8 cellular contexts compared by ENCODE assay signal in the genomic region with DNA sequence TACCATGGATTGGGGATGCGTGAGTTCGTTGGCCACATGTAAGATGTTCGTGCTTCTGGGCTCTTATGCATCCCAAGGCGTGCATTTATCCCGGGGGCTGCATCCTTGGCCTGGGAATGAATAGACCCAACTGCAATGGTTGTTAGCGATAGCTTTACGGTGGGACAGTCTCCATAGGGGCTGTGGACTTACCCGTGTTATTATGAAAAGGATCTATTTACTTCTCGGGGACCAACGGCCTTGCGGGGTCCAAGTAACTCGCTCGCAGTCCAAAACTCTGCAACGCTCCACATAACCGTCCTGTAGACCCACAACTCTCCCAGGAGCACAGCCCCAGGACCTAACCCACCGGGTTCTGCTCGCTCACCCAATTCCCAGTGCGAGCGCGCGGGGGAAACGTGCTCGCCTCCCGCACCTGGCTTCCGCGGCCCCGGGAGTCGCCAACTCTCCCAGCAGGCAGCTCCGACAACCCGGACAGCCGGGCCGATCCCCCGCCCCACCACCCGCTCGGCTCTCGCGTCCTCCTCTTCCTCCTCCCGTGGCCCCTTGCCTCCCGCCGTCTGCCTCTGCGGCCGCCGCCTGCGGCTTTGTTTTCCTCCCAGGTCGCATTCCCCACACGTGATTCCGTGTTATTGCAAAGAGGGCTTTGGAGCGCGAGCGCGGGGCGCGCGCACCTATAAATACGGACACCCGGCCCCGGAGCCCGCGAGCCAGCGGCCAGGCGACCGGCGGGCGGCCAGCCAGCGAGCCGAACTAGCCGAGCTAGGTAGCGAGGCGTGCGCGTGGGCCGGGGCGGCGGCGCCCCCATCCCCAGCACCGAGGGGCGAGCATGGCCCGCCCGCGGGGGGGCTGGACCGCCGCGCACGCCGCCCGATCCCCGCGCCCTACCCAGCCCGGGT. TPM values are rescaled to one million over a fixed set of nuclear protein-coding genes. Genes with fewer than 3 reads are reported as not detected.
A peak's percentile ranks its signal among the peaks of the same experiment; 100 is the strongest.
DNase-seq lines count a peak whose midpoint lies in the region; ATAC-seq and TF ChIP-seq lines count a peak whose summit lies in the region.

A gene with protein sequence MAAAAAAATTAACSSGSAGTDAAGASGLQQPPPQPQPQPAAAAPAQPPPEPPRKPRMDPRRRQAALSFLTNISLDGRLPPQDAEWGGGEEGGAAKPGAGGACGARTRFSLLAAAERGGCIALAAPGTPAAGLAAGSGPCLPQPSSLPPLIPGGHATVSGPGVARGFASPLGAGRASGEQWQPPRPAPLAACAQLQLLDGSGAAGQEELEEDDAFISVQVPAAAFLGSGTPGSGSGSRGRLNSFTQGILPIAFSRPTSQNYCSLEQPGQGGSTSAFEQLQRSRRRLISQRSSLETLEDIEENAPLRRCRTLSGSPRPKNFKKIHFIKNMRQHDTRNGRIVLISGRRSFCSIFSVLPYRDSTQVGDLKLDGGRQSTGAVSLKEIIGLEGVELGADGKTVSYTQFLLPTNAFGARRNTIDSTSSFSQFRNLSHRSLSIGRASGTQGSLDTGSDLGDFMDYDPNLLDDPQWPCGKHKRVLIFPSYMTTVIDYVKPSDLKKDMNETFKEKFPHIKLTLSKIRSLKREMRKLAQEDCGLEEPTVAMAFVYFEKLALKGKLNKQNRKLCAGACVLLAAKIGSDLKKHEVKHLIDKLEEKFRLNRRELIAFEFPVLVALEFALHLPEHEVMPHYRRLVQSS (plus strand): TSS at position 706 of the 899 bp plus-strand sequence. CDS start 278 bp downstream, outside the sequence.

- H3K9me2 ChIP-seq in PC-3 (replicated peaks; ENCODE audit: low read length), result no peaks in the 10 kb centered on the region

- H3K36me3 Mint-ChIP-seq in activated CD4-positive, alpha-beta T cell treated with anti-CD3 and anti-CD28 coated beads for 36 hours (ENCODE audit: low read depth), result no peaks in the 10 kb centered on the region

- H3F3A ChIP-seq in PC-3 (ENCODE audit: low read length, unreplicated experiment), result no peaks in the 10 kb centered on the region

- no peaks in the 10 kb centered on the region for H3K9me3 Mint-ChIP-seq in activated CD4-positive, alpha-beta T cell treated with anti-CD3 and anti-CD28 coated beads for 36 hours (ENCODE audit: low read depth)

- H3K27me3 ChIP-seq in PC-3 (ENCODE audit: low read length) (no peaks in the 10 kb centered on the region), right atrium auricular region (peaks cover 0 to 7% of the 10 kb centered on the region in 2 donors)

- peak within 1 kb of the TSS; percentile 55 for H3K27ac Mint-ChIP-seq in activated CD4-positive, alpha-beta T cell treated with anti-CD3 and anti-CD28 coated beads for 36 hours

- H3K4me2 ChIP-seq in PC-3 (ENCODE audit: low read length), result peak within 1 kb of the TSS; percentile 92

- H3K9ac ChIP-seq in PC-3 (ENCODE audit: low read length), result peak within 1 kb of the TSS; percentile 77

- H2AFZ ChIP-seq in PC-3 (ENCODE audit: low read length), result peak within 1 kb of the TSS; percentile 49

- peaks cover 20% of the 10 kb centered on the region; the same call in 1 of the 2 replicates for H4K20me1 ChIP-seq in PC-3 (ENCODE audit: low read length)

- H3K4me1 Mint-ChIP-seq in activated CD4-positive, alpha-beta T cell treated with anti-CD3 and anti-CD28 coated beads for 36 hours, result peaks cover 12% of the 10 kb centered on the region

- POLR2A ChIA-PET in activated CD4-positive, alpha-beta T cell treated with anti-CD3 and anti-CD28 coated beads for 36 hours (lab: Charles Lee), result no interaction called here
- POLR2A ChIA-PET in PC-3 (lab: Charles Lee; ENCODE audit: unreplicated experiment), result interaction anchor here (0.6 to 1.0 kb wide), 3 partner anchors 11 to 125 kb away, joined by 3 to 11 read pairs (median 4); no protein-coding TSS in a partner anchor

- TF ChIP-seq CTCF in PC-3 (conservative IDR thresholded peaks at IDR 0.05; ENCODE audit: low read depth, low read length) (no peak), right atrium auricular region (IDR thresholded peaks at IDR 0.05) (no peak)

- peak; percentile 4 for ATAC-seq in activated CD4-positive, alpha-beta T cell treated with anti-CD3 and anti-CD28 coated beads for 36 hours
- ATAC-seq in HG02981 (IDR thresholded peaks at IDR 0.05; ENCODE audit: unreplicated experiment) (peak; percentile 33), PC-3 (peak; percentile 23), GM21447 (IDR thresholded peaks at IDR 0.05; ENCODE audit: unreplicated experiment) (no peak)

- H3K4me3 ChIP-seq in PC-3 (ENCODE audit: low read length) (peak within 1 kb of the TSS; percentile 76), right atrium auricular region (peak within 1 kb of the TSS; percentile 49 to 63)

- peak; percentile 46 for DNase-seq in activated CD4-positive, alpha-beta T cell treated with anti-CD3 and anti-CD28 coated beads for 36 hours
- no peak for DNase-seq in activated CD4-positive, alpha-beta T cell treated with anti-CD3 and anti-CD28 coated beads for 1 hour
- peak; percentile 67 for DNase-seq in PC-3
- peak; percentile 25 for DNase-seq in amniotic epithelial cell (ENCODE audit: low read depth)
- DNase-seq in right atrium auricular region (ENCODE audit: low spot score), result peak; percentile 80
- peak; percentile 29 to 94 (median 60) for DNase-seq in posterior cingulate gyrus

- CTCF ChIA-PET in activated CD4-positive, alpha-beta T cell treated with anti-CD3 and anti-CD28 coated beads for 36 hours (lab: Charles Lee), result interaction anchor here (1.0 to 1.1 kb wide), 2 partner anchors 97 to 225 kb away, joined by 3 to 4 read pairs; no protein-coding TSS in a partner anchor
- CTCF ChIA-PET in PC-3 (lab: Charles Lee), result interaction anchor here (1.0 to 1.5 kb wide), 3 partner anchors 58 to 277 kb away, joined by 3 to 8 read pairs (median 3); no protein-coding TSS in a partner anchor

- peaks cover 37% of the 10 kb centered on the region for H3K79me2 ChIP-seq in PC-3 (ENCODE audit: low read length)

- H3K36me3 ChIP-seq in PC-3 (ENCODE audit: low read depth, low read length) (no peaks in the 10 kb centered on the region), right atrium auricular region (no peaks in the 10 kb centered on the region)

- peak within 1 kb of the TSS; percentile 90 for H3K27ac ChIP-seq in PC-3 (ENCODE audit: low read length)
- H3K27ac ChIP-seq in right atrium auricular region, result peak within 1 kb of the TSS; percentile 80 to 82

- intact Hi-C loops in activated CD4-positive, alpha-beta T cell treated with anti-CD3 and anti-CD28 coated beads for 36 hours (cut with DNase I, micrococcal nuclease), result loop anchor here (2.0 to 10.0 kb wide), 6 partner anchors 96 to 452 kb away; a partner anchor contains a TSS
- intact Hi-C loops in PC-3 (cut with micrococcal nuclease), result loop anchor here (2.0 to 5.0 kb wide), 5 partner anchors 20 to 367 kb away; a partner anchor contains a TSS
- intact Hi-C loops in posterior cingulate gyrus (cut with DNase I), result loop anchor here (10.0 kb wide), 1 partner anchor 370 kb away; a partner anchor contains a TSS

- TSS peak; percentile 59 for BruUV-seq in PC-3 (replicated peaks; lab: Mats Ljungman, UMichigan)

- H3K9me3 ChIP-seq in PC-3 (ENCODE audit: low read length) (no peaks in the 10 kb centered on the region), right atrium auricular region (no peaks in the 10 kb centered on the region)

- peaks cover 26% of the 10 kb centered on the region for H3K27me3 Mint-ChIP-seq in activated CD4-positive, alpha-beta T cell treated with anti-CD3 and anti-CD28 coated beads for 36 hours

- H3K4me1 ChIP-seq in PC-3 (ENCODE audit: insufficient read depth, low read length) (peaks cover 37% of the 10 kb centered on the region), right atrium auricular region (peaks cover 0 to 34% of the 10 kb centered on the region in 2 donors)

- H3K4me3 Mint-ChIP-seq in activated CD4-positive, alpha-beta T cell treated with anti-CD3 and anti-CD28 coated beads for 36 hours, result peak within 1 kb of the TSS; percentile 71

RNA-seq across cellular contexts. Expression of the gene that starts here (rescaled TPM):
- total RNA-seq in activated CD4-positive, alpha-beta T cell treated with anti-CD3 and anti-CD28 coated beads for 36 hours, result 1 to 10 TPM; 3.7 to 3.8 TPM
- total RNA-seq in PC-3 (2014; rRNA removed) (18.6 and 20.5 TPM in 2 replicates), right atrium auricular region (1 to 10 TPM; 5.4 to 6.9 TPM)
